ENCODE assay signal across 2 cellular contexts in genomic region chr19:3771906-3772450, GRCh38.
TF ChIP-seq lines count a peak whose summit lies in the region.

TSS of gene RAX2 (minus strand) at chr19:3772228. CDS start at chr19:3771742, 486 bp downstream.

TF ChIP-seq in HEK293, 187 proteins besides CTCF, POLR2A, EP300 and RAD21 (continued from another document):
- TF ChIP-seq PATZ1 (tag by site-specific recombination; IDR thresholded peaks at IDR 0.05) = peak; percentile 69

TF ChIP-seq in K562, 482 proteins besides CTCF, POLR2A, EP300 and RAD21 (continued from another document and continues in another):
- TF ChIP-seq RREB1 (CRISPR knock-in tag; IDR thresholded peaks at IDR 0.05) (no peak), CUX1 (CRISPR knock-in tag; IDR thresholded peaks at IDR 0.05) (no peak), ZNF740 (CRISPR knock-in tag; IDR thresholded peaks at IDR 0.05) (peak; percentile 86), ZNF740 (tag; IDR thresholded peaks at IDR 0.05) (no peak), MAZ (CRISPR knock-in tag; conservative IDR thresholded peaks at IDR 0.05 in 1 of 2, IDR thresholded peaks at IDR 0.05 in 1 of 2) (no peak), TGIF2 (CRISPR knock-in tag; IDR thresholded peaks at IDR 0.05) (no peak), E2F5 (CRISPR knock-in tag; IDR thresholded peaks at IDR 0.05) (no peak), HMG20B (CRISPR knock-in tag; IDR thresholded peaks at IDR 0.05) (no peak), MAX (CRISPR knock-in tag; IDR thresholded peaks at IDR 0.05) (no peak), SMAD1 (IDR thresholded peaks at IDR 0.05; ENCODE audit: low read depth, low read length, partially characterized antibody) (no peak), PTBP1 (IDR thresholded peaks at IDR 0.05; ENCODE audit: low read depth, low read length) (no peak), ARID3B (CRISPR knock-in tag; IDR thresholded peaks at IDR 0.05; ENCODE audit: borderline replicate concordance) (no peak), ZNF274 (IDR thresholded peaks at IDR 0.05; ENCODE audit: borderline replicate concordance, low read depth, low read length) (no peak), ADNP (tag; IDR thresholded peaks at IDR 0.05) (no peak), ZEB2 (IDR thresholded peaks at IDR 0.05) (0 out of 2 replicates have a peak, but pooled peaks have one; percentile 18), LEF1 (IDR thresholded peaks at IDR 0.05) (no peak), MEIS2 (IDR thresholded peaks at IDR 0.05; ENCODE audit: partially characterized antibody) (peak; percentile 75), MCM2 (IDR thresholded peaks at IDR 0.05; ENCODE audit: low read depth) (no peak), NFRKB (IDR thresholded peaks at IDR 0.05; ENCODE audit: low read depth) (no peak), PURB (CRISPR knock-in tag; IDR thresholded peaks at IDR 0.05; ENCODE audit: low read depth) (no peak), KAT2B (IDR thresholded peaks at IDR 0.05; ENCODE audit: low read depth, low read length) (no peak), CHD7 (IDR thresholded peaks at IDR 0.05; ENCODE audit: low read depth, low read length) (no peak), ZNF507 (tag; conservative IDR thresholded peaks at IDR 0.05) (no peak), DMBX1 (CRISPR knock-in tag; IDR thresholded peaks at IDR 0.05; ENCODE audit: borderline replicate concordance) (no peak), ZBTB7A (IDR thresholded peaks at IDR 0.05; ENCODE audit: borderline replicate concordance, control insufficient read depth, low read depth, low read length) (peak; percentile 51; the same call in 1 of the 2 replicates), ZNF785 (CRISPR knock-in tag; IDR thresholded peaks at IDR 0.05) (no peak), CTBP1 (IDR thresholded peaks at IDR 0.05; ENCODE audit: borderline replicate concordance) (no peak), EGR1 (conservative IDR thresholded peaks at IDR 0.05) (peak; percentile 36)
